ENCODE assay signal across 19 cellular contexts in genomic region chr5:142128675-142129208, GRCh38. TPM values are rescaled to one million over a fixed set of nuclear protein-coding genes. Genes with fewer than 3 reads are reported as not detected.
DNase-seq lines count a peak whose midpoint lies in the region; ATAC-seq and TF ChIP-seq lines count a peak whose summit lies in the region.
"Had no signal": no experiment of that assay in that cellular context is flagged by ENCODE, and none has a peak within 500 bp of the region (broad histone marks: within the 10 kb centered on the region; RNA-seq: fewer than 3 reads in every experiment).

No MANE protein-coding gene starts in this region.

- no peak overlapping the region for H3K14ac ChIP-seq in mesenchymal stem cell (ENCODE audit: low read length in 2 of 2)

- peaks cover 57% of the 10 kb centered on the region for H3K4me1 Mint-ChIP-seq in activated CD4-positive, alpha-beta T cell treated with anti-CD3 and anti-CD28 coated beads for 36 hours
- peaks cover 44 to 68% (median 53%) of the 10 kb centered on the region in 4 donors for H3K4me1 Mint-ChIP-seq in CD4-positive, CD25-positive, alpha-beta regulatory T cell
- peaks cover 45% of the 10 kb centered on the region for H3K4me1 Mint-ChIP-seq in activated T-helper 1 cell treated with anti-CD3 and anti-CD28 coated beads, Interleukin-12 subunit alpha, Interleukin-12 subunit beta, Interleukin-2, Interleukin-4 antibody, amounts not matched to agents 30 ng/mL and 10 ng/mL and 1 ng/mL, durations not matched to agents 14 hours and 24 hours and 36 hours (ENCODE audit: low read depth)
- peaks cover 13% of the 10 kb centered on the region for H3K4me1 Mint-ChIP-seq in endodermal cell

- no peak overlapping the region for H2BK15ac ChIP-seq in mesenchymal stem cell (ENCODE audit: low read depth, poor library complexity, severe bottlenecking)

- no peak for TF ChIP-seq CTCF in endodermal cell (conservative IDR thresholded peaks at IDR 0.05)

- H3K4me1 ChIP-seq in CD4-positive, CD25-positive, alpha-beta regulatory T cell (ENCODE audit: control insufficient read depth, insufficient read depth, low read length, poor library complexity, severe bottlenecking), result peaks cover 37% of the 10 kb centered on the region
- H3K4me1 ChIP-seq in mesenchymal stem cell (ENCODE audit: control insufficient read depth, insufficient read depth, low read depth, low read length) (peaks cover 3% of the 10 kb centered on the region), endodermal cell (ENCODE audit: control insufficient read depth, insufficient read depth, low read length) (peaks cover 5% of the 10 kb centered on the region)

- intact Hi-C loops in activated CD4-positive, alpha-beta T cell treated with anti-CD3 and anti-CD28 coated beads for 36 hours (cut with DNase I, micrococcal nuclease), result no loop called here
- intact Hi-C loops in activated T-helper 1 cell treated with anti-CD3 and anti-CD28 coated beads, Interleukin-12 subunit alpha, Interleukin-12 subunit beta, Interleukin-2, Interleukin-4 antibody, amounts not matched to agents 30 ng/mL and 10 ng/mL and 1 ng/mL, durations not matched to agents 14 hours and 24 hours and 36 hours (cut with micrococcal nuclease), result loop anchor here (1.0 kb wide), 1 partner anchor 8 kb away; no protein-coding TSS in a partner anchor

- peaks cover 23% of the 10 kb centered on the region for H3K36me3 ChIP-seq in CD4-positive, CD25-positive, alpha-beta regulatory T cell (ENCODE audit: control insufficient read depth, insufficient read depth, low read length)
- H3K36me3 ChIP-seq in mesenchymal stem cell (ENCODE audit: control insufficient read depth in 1 of 2, insufficient read depth in 2 of 2, low read depth in 1 of 2, low read length in 2 of 2) (peaks cover 0 to 24% of the 10 kb centered on the region in 2 experiments), endodermal cell (ENCODE audit: control insufficient read depth, insufficient read depth, low read length) (peaks cover 32% of the 10 kb centered on the region)

- H3K27ac ChIP-seq in CD4-positive, CD25-positive, alpha-beta regulatory T cell (ENCODE audit: insufficient read depth, low read length, poor library complexity, severe bottlenecking), result peak overlapping the region; percentile 35
- H3K27ac ChIP-seq in mesenchymal stem cell (ENCODE audit: low read length, poor library complexity, severe bottlenecking) (no peak overlapping the region), endodermal cell (ENCODE audit: low read depth, low read length) (no peak overlapping the region)
- H3K27ac ChIP-seq: epithelial cell of prostate, spleen, tibial artery had no signal

- no peak overlapping the region for H2AFZ ChIP-seq in mesenchymal stem cell (ENCODE audit: low read depth, low read length)

- H3K4ac ChIP-seq in mesenchymal stem cell (ENCODE audit: low read depth in 1 of 2, low read length in 2 of 2), result no peak overlapping the region

- peaks cover 45% of the 10 kb centered on the region for H3K36me3 Mint-ChIP-seq in activated CD4-positive, alpha-beta T cell treated with anti-CD3 and anti-CD28 coated beads for 36 hours (ENCODE audit: low read depth)
- H3K36me3 Mint-ChIP-seq in CD4-positive, CD25-positive, alpha-beta regulatory T cell, result peaks cover 14% of the 10 kb centered on the region
- H3K36me3 Mint-ChIP-seq in activated T-helper 1 cell treated with anti-CD3 and anti-CD28 coated beads, Interleukin-12 subunit alpha, Interleukin-12 subunit beta, Interleukin-2, Interleukin-4 antibody, amounts not matched to agents 30 ng/mL and 10 ng/mL and 1 ng/mL, durations not matched to agents 14 hours and 24 hours and 36 hours (ENCODE audit: low read depth), result peaks cover 31% of the 10 kb centered on the region
- H3K36me3 Mint-ChIP-seq in endodermal cell (ENCODE audit: low read depth), result peaks cover 20% of the 10 kb centered on the region

- no peaks in the 10 kb centered on the region for H3K27me3 Mint-ChIP-seq in activated CD4-positive, alpha-beta T cell treated with anti-CD3 and anti-CD28 coated beads for 36 hours
- no peaks in the 10 kb centered on the region for H3K27me3 Mint-ChIP-seq in CD4-positive, CD25-positive, alpha-beta regulatory T cell
- no peaks in the 10 kb centered on the region for H3K27me3 Mint-ChIP-seq in activated T-helper 1 cell treated with anti-CD3 and anti-CD28 coated beads, Interleukin-12 subunit alpha, Interleukin-12 subunit beta, Interleukin-2, Interleukin-4 antibody, amounts not matched to agents 30 ng/mL and 10 ng/mL and 1 ng/mL, durations not matched to agents 14 hours and 24 hours and 36 hours (ENCODE audit: insufficient read depth)
- H3K27me3 Mint-ChIP-seq in endodermal cell (ENCODE audit: insufficient read depth), result no peaks in the 10 kb centered on the region

- H4K91ac ChIP-seq in mesenchymal stem cell (ENCODE audit: low read length), result no peak overlapping the region

- no peak overlapping the region for H2BK12ac ChIP-seq in mesenchymal stem cell (ENCODE audit: low read length in 2 of 2)

- no peak overlapping the region for H4K8ac ChIP-seq in mesenchymal stem cell (ENCODE audit: low read length)

- no peak overlapping the region for H3K4me3 Mint-ChIP-seq in activated CD4-positive, alpha-beta T cell treated with anti-CD3 and anti-CD28 coated beads for 36 hours
- H3K4me3 Mint-ChIP-seq in CD4-positive, CD25-positive, alpha-beta regulatory T cell, result peak overlapping the region; percentile 8 to 64 (median 24)
- H3K4me3 Mint-ChIP-seq in activated T-helper 1 cell treated with anti-CD3 and anti-CD28 coated beads, Interleukin-12 subunit alpha, Interleukin-12 subunit beta, Interleukin-2, Interleukin-4 antibody, amounts not matched to agents 30 ng/mL and 10 ng/mL and 1 ng/mL, durations not matched to agents 14 hours and 24 hours and 36 hours, result peak overlapping the region; percentile 8
- H3K4me3 Mint-ChIP-seq in endodermal cell, result no peak overlapping the region
- H3K4me3 Mint-ChIP-seq: neural crest cell had no signal

- H3K23ac ChIP-seq in mesenchymal stem cell (ENCODE audit: low read length in 2 of 2), result no peak overlapping the region

- ATAC-seq in activated CD4-positive, alpha-beta T cell treated with anti-CD3 and anti-CD28 coated beads for 36 hours, result peak; percentile 59
- peak; percentile 70 to 78 for ATAC-seq in CD4-positive, CD25-positive, alpha-beta regulatory T cell (ENCODE audit: low read depth in 2 of 2)

- H2BK5ac ChIP-seq in mesenchymal stem cell (ENCODE audit: low read depth, low read length, poor library complexity, severe bottlenecking), result no peak overlapping the region

- H3K9me3 ChIP-seq in CD4-positive, CD25-positive, alpha-beta regulatory T cell (ENCODE audit: control insufficient read depth in 2 of 2, low read length in 2 of 2), result no peaks in the 10 kb centered on the region
- H3K9me3 ChIP-seq in mesenchymal stem cell (ENCODE audit: control insufficient read depth, low read length) (no peaks in the 10 kb centered on the region), endodermal cell (ENCODE audit: control insufficient read depth, low read length) (peaks cover 10% of the 10 kb centered on the region)
- H3K9me3 ChIP-seq: tibial artery had no signal

- H3K27me3 ChIP-seq in CD4-positive, CD25-positive, alpha-beta regulatory T cell (ENCODE audit: control insufficient read depth, insufficient read depth, low read length), result no peaks in the 10 kb centered on the region
- H3K27me3 ChIP-seq in mesenchymal stem cell (ENCODE audit: control insufficient read depth in 1 of 2, insufficient read depth in 1 of 2, low read length in 2 of 2) (no peaks in the 10 kb centered on the region), endodermal cell (ENCODE audit: control insufficient read depth, insufficient read depth, low read length, poor library complexity, severe bottlenecking) (no peaks in the 10 kb centered on the region)
- H3K27me3 ChIP-seq: spleen, tibial artery had no signal

- H3K27ac Mint-ChIP-seq in activated CD4-positive, alpha-beta T cell treated with anti-CD3 and anti-CD28 coated beads for 36 hours, result peak overlapping the region; percentile 70
- H3K27ac Mint-ChIP-seq in CD4-positive, CD25-positive, alpha-beta regulatory T cell, result peak overlapping the region; percentile 1 to 22 (median 11)
- H3K27ac Mint-ChIP-seq in activated T-helper 1 cell treated with anti-CD3 and anti-CD28 coated beads, Interleukin-12 subunit alpha, Interleukin-12 subunit beta, Interleukin-2, Interleukin-4 antibody, amounts not matched to agents 30 ng/mL and 10 ng/mL and 1 ng/mL, durations not matched to agents 14 hours and 24 hours and 36 hours, result peak overlapping the region; percentile 80
- H3K27ac Mint-ChIP-seq in endodermal cell, result no peak overlapping the region

- POLR2A ChIA-PET in activated CD4-positive, alpha-beta T cell treated with anti-CD3 and anti-CD28 coated beads for 36 hours (lab: Charles Lee), result interaction anchor here (0.7 to 1.4 kb wide), 2 partner anchors 19 to 29 kb away, joined by 5 to 6 read pairs; no protein-coding TSS in a partner anchor

- peaks cover 4% of the 10 kb centered on the region for H3K9me3 Mint-ChIP-seq in activated CD4-positive, alpha-beta T cell treated with anti-CD3 and anti-CD28 coated beads for 36 hours (ENCODE audit: low read depth)
- H3K9me3 Mint-ChIP-seq in CD4-positive, CD25-positive, alpha-beta regulatory T cell, result peaks cover 0 to 2% (median 0%) of the 10 kb centered on the region in 7 donors
- no peaks in the 10 kb centered on the region for H3K9me3 Mint-ChIP-seq in activated T-helper 1 cell treated with anti-CD3 and anti-CD28 coated beads, Interleukin-12 subunit alpha, Interleukin-12 subunit beta, Interleukin-2, Interleukin-4 antibody, amounts not matched to agents 30 ng/mL and 10 ng/mL and 1 ng/mL, durations not matched to agents 14 hours and 24 hours and 36 hours
- peaks cover 13% of the 10 kb centered on the region for H3K9me3 Mint-ChIP-seq in endodermal cell

- CTCF ChIA-PET in activated CD4-positive, alpha-beta T cell treated with anti-CD3 and anti-CD28 coated beads for 36 hours (lab: Charles Lee), result interaction anchor here (0.8 to 2.3 kb wide), 12 partner anchors 9 to 585 kb away, joined by 3 to 14 read pairs (median 4); partner anchors contain the start of gene GNPDA1

- peaks cover 30% of the 10 kb centered on the region for H3K79me1 ChIP-seq in mesenchymal stem cell (replicated peaks; ENCODE audit: low read length, poor library complexity, severe bottlenecking)

- 81% methylated on average over 3 of the region's 3 CpGs for WGBS in mesenchymal stem cell
- 70 to 88% methylated on average over 3 of the region's 3 CpGs for WGBS in endodermal cell (ENCODE audit: insufficient coverage in 1 of 2, insufficient read length in 1 of 2), 2 experiments

- peak overlapping the region; percentile 35 for H3K4me3 ChIP-seq in CD4-positive, CD25-positive, alpha-beta regulatory T cell (ENCODE audit: low read depth, low read length)
- H3K4me3 ChIP-seq in mesenchymal stem cell (ENCODE audit: insufficient read depth in 1 of 2, low read depth in 1 of 2, low read length in 2 of 2), result peak overlapping the region in 1 of 2 experiments; percentile 73
- no peak overlapping the region for H3K4me3 ChIP-seq in endodermal cell (ENCODE audit: low read length)
- H3K4me3 ChIP-seq: spleen, tibial artery had no signal

- no peak overlapping the region for H3K18ac ChIP-seq in mesenchymal stem cell (ENCODE audit: low read depth in 1 of 2, low read length in 2 of 2)

- H3K4me2 ChIP-seq in mesenchymal stem cell (ENCODE audit: low read length, poor library complexity, severe bottlenecking), result no peak overlapping the region

- no peak overlapping the region for H2BK120ac ChIP-seq in mesenchymal stem cell (ENCODE audit: low read depth, low read length)

- DNase-seq in activated CD4-positive, alpha-beta T cell treated with anti-CD3 and anti-CD28 coated beads for 36 hours, result no peak
- DNase-seq in activated CD4-positive, alpha-beta T cell treated with anti-CD3 and anti-CD28 coated beads, Interleukin-2, amount 50 U/mL, for 1 hour, result no peak
- DNase-seq in CD4-positive, CD25-positive, alpha-beta regulatory T cell, result peak in 1 of 3 donors; percentile 76
- no peak for DNase-seq in activated T-helper 1 cell treated with anti-CD3 and anti-CD28 coated beads, Interleukin-12 subunit alpha, Interleukin-12 subunit beta, Interleukin-2, Interleukin-4 antibody, amounts not matched to agents 30 ng/mL and 10 ng/mL and 1 ng/mL, durations not matched to agents 14 hours and 24 hours and 36 hours (ENCODE audit: low spot score)
- DNase-seq in mesenchymal stem cell (no peak), GM19240 (ENCODE audit: insufficient read length, low spot score) (no peak), endodermal cell (no peak), GM19238 (ENCODE audit: insufficient read length, low spot score) (no peak)
- DNase-seq: cortex of kidney, DND-41, midbrain, NCI-H1105, NCI-H524, SIG-M5, spleen, T-helper 9 cell, tibial artery had no signal

- H3K9ac ChIP-seq in mesenchymal stem cell (ENCODE audit: low read length) (peak overlapping the region; percentile 84), endodermal cell (ENCODE audit: extremely low read depth, low read length, poor library complexity, severe bottlenecking) (no peak overlapping the region)

- no peak overlapping the region for H2AK5ac ChIP-seq in mesenchymal stem cell (ENCODE audit: low read length, severe bottlenecking)

RNA-seq across cellular contexts. Expression of gene NDFIP1, which starts 20.2 kb away (rescaled TPM):
- 10 to 100 TPM; 54.9 to 86.7 TPM for total RNA-seq in activated CD4-positive, alpha-beta T cell treated with anti-CD3 and anti-CD28 coated beads for 36 hours
- 109 TPM for total RNA-seq in CD4-positive, CD25-positive, alpha-beta regulatory T cell
- 10 to 100 TPM; 68.2 to 89.3 (median 78.6) TPM for polyA plus RNA-seq in CD4-positive, CD25-positive, alpha-beta regulatory T cell
- total RNA-seq in activated T-helper 1 cell treated with anti-CD3 and anti-CD28 coated beads, Interleukin-12 subunit alpha, Interleukin-12 subunit beta, Interleukin-2, Interleukin-4 antibody, amounts not matched to agents 30 ng/mL and 10 ng/mL and 1 ng/mL, durations not matched to agents 14 hours and 24 hours and 36 hours, result 119 and 129 TPM in 2 replicates
- 32.5 TPM for polyA plus RNA-seq in mesenchymal stem cell (2013, experiment 1 of 2)
- polyA plus RNA-seq in mesenchymal stem cell (2013, experiment 2 of 2), result 34.7 TPM
- 10 to 100 TPM; 46.2 to 49.0 TPM for total RNA-seq in endodermal cell
- polyA plus RNA-seq in endodermal cell (2013, experiment 1 of 2), result 58.5 TPM
- polyA plus RNA-seq in endodermal cell (2013, experiment 2 of 2), result 56.3 TPM

Comparison
In these comparisons a context has a peak if more than half of its experiments do, and no peak if none do; other contexts are left out.
1. H3K4me3 Mint-ChIP-seq: peak in CD4-positive, CD25-positive, alpha-beta regulatory T cell (4 of 4) and activated T-helper 1 cell treated with anti-CD3 and anti-CD28 coated beads, Interleukin-12 subunit alpha, Interleukin-12 subunit beta, Interleukin-2, Interleukin-4 antibody, amounts not matched to agents 30 ng/mL and 10 ng/mL and 1 ng/mL, durations not matched to agents 14 hours and 24 hours and 36 hours (single experiment); none in activated CD4-positive, alpha-beta T cell treated with anti-CD3 and anti-CD28 coated beads for 36 hours (single experiment) and endodermal cell (single experiment).